ENCODE assay signal across 8 cellular contexts in the genomic region with DNA sequence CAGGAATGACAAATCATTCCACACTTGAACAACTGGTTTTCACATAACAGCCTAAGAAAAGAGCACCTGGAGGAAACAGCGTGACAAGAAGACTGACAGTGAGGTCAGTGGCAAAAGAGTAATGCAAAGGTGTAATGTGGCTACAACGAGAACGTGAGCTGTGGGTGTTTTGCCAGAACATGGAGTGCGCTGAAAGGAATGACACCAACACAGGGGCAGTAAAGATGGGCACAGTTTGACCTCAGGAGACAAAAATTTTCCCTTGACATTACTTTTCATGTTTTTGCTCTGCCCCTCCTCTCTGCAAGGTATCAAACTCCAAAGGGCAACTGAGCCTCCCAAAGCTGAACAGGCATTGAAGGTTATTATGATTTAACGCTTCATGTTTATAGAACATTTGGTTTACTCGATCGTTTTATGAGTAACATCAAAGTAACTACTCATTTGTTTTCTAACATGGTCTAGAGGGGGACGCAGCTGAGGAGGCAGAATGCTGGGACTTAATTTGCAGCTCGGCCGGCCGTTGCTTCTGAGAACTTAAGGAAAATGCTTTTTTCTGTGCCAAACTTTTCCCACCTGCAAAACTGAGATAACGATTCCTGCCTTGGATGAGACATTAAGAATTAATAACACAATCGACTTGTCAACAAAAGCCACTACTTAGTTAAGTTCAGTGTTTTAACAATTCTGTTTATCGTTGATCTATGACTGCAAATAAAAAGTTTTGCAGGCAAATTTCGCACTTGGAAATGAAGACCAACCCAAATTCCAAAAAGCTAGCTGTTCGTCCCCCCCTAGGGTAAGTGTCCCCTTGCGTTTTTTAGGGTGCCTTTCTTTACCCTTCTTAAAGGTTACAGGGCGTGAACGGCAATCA. TPM values are rescaled to one million over a fixed set of nuclear protein-coding genes. Genes with fewer than 3 reads are reported as not detected.
DNase-seq lines count a peak whose midpoint lies in the region; ATAC-seq, FAIRE-seq and TF ChIP-seq lines count a peak whose summit lies in the region.

No MANE protein-coding gene starts in this region.

- DNase-seq in ELF-1 (ENCODE audit: low read depth, low spot score) (peak; percentile 10), SJSA1 (ENCODE audit: low read depth in 1 of 2, low spot score in 2 of 2) (no peak), esophagus squamous epithelium (lab: John Stamatoyannopoulos, UW) (no peak), urothelium cell line (ENCODE audit: low spot score) (no peak)

- H3K4me2 ChIP-seq in parathyroid adenoma (ENCODE audit: low read length), result peak overlapping the region; percentile 80

- H3K27me3 ChIP-seq in SJSA1 (replicated peaks), result no peaks in the 10 kb centered on the region
- H3K27me3 ChIP-seq in esophagus squamous epithelium, result no peaks in the 10 kb centered on the region
- no peaks in the 10 kb centered on the region for H3K27me3 ChIP-seq in parathyroid adenoma (ENCODE audit: control insufficient read depth, insufficient read depth, low read length)

- WGBS in esophagus squamous epithelium, 2 donors, result 17 to 18% methylated on average over 19 of the region's 19 CpGs

- H3K4me1 ChIP-seq in SJSA1 (replicated peaks) (peaks cover 11% of the 10 kb centered on the region), esophagus squamous epithelium (peaks cover 6 to 34% (median 11%) of the 10 kb centered on the region in 3 donors), parathyroid adenoma (peaks cover 11% of the 10 kb centered on the region)

- H3K36me3 ChIP-seq in SJSA1 (peaks cover 20% of the 10 kb centered on the region), esophagus squamous epithelium (peaks cover 0 to 26% (median 0%) of the 10 kb centered on the region in 3 donors), parathyroid adenoma (ENCODE audit: control insufficient read depth, insufficient read depth, low read length) (no peaks in the 10 kb centered on the region)

- peak overlapping the region; percentile 49 for H3K9ac ChIP-seq in parathyroid adenoma

- FAIRE-seq in urothelium cell line (lab: Jason Lieb, UNC), result no peak

- H2AFZ ChIP-seq in parathyroid adenoma, result peak overlapping the region; percentile 92

- intact Hi-C loops in esophagus squamous epithelium (cut with DNase I), result no loop called here

- H3K9me3 ChIP-seq in SJSA1 (replicated peaks), result no peaks in the 10 kb centered on the region
- H3K9me3 ChIP-seq in esophagus squamous epithelium, result no peaks in the 10 kb centered on the region
- H3K9me3 ChIP-seq in parathyroid adenoma (ENCODE audit: control insufficient read depth, low read length), result no peaks in the 10 kb centered on the region

- H3K79me2 ChIP-seq in parathyroid adenoma, result no peaks in the 10 kb centered on the region

- no peak for TF ChIP-seq CTCF in esophagus squamous epithelium (IDR thresholded peaks at IDR 0.05)
- TF ChIP-seq CTCF in parathyroid adenoma (IDR thresholded peaks at IDR 0.05), result no peak

- H3K4me3 ChIP-seq in SJSA1 (peak overlapping the region; percentile 63), esophagus squamous epithelium (peak overlapping the region; percentile 53 to 82 (median 71)), parathyroid adenoma (ENCODE audit: low read depth, low read length) (peak overlapping the region; percentile 92)

- ATAC-seq in HG03442 (IDR thresholded peaks at IDR 0.05; ENCODE audit: unreplicated experiment), result no peak
- ATAC-seq in HG02970 (IDR thresholded peaks at IDR 0.05; ENCODE audit: low FRiP score, unreplicated experiment), result no peak
- no peak for ATAC-seq in HG03520 (IDR thresholded peaks at IDR 0.05; ENCODE audit: unreplicated experiment)

- H3K27ac ChIP-seq in SJSA1, result peak overlapping the region; percentile 78
- H3K27ac ChIP-seq in esophagus squamous epithelium, result peak overlapping the region; percentile 94 to 98 (median 96)
- peak overlapping the region; percentile 90 for H3K27ac ChIP-seq in parathyroid adenoma

- no peak for TF ChIP-seq POLR2A in esophagus squamous epithelium (IDR thresholded peaks at IDR 0.05)

RNA-seq across cellular contexts. Expression of gene HAUS4, which starts 1.0 kb away (rescaled TPM):
- total RNA-seq in SJSA1 (2014; rRNA removed; shearing (Covaris generic)), result 37.3 and 39.5 TPM in 2 replicates
- total RNA-seq in esophagus squamous epithelium, result 10 to 100 TPM; 27.6 to 44.3 (median 33.6) TPM

RNA-seq across cellular contexts. Expression of gene AJUBA, which starts 26.4 kb away (rescaled TPM):
- 116 and 125 TPM in 2 replicates for total RNA-seq in SJSA1 (2014; rRNA removed; shearing (Covaris generic))
- 10 to 100 TPM; 31.3 to 44.3 (median 34.5) TPM for total RNA-seq in esophagus squamous epithelium

RNA-seq across cellular contexts. Expression of gene PRMT5, which starts 26.8 kb away (rescaled TPM):
- total RNA-seq in SJSA1 (2014; rRNA removed; shearing (Covaris generic)), result 43.9 and 67.8 TPM in 2 replicates
- total RNA-seq in esophagus squamous epithelium, result 10 to 100 TPM; 36.5 to 75.0 (median 66.1) TPM

RNA-seq across cellular contexts. Expression of gene RBM23, which starts 37.0 kb away (rescaled TPM):
- 67.8 and 86.9 TPM in 2 replicates for total RNA-seq in SJSA1 (2014; rRNA removed; shearing (Covaris generic))
- 100 to 1,000 TPM in 1 of 4 donors, 10 to 100 TPM in 3; 40.0 to 101 (median 58.9) TPM for total RNA-seq in esophagus squamous epithelium

RNA-seq across cellular contexts. Expression of gene C14orf93, which starts 54.0 kb away (rescaled TPM):
- total RNA-seq in SJSA1 (2014; rRNA removed; shearing (Covaris generic)), result 3.2 and 6.5 TPM in 2 replicates
- total RNA-seq in esophagus squamous epithelium, result 10 to 100 TPM in 2 of 4 donors, 1 to 10 TPM in 2; 3.4 to 12.7 (median 8.8) TPM
